In the genomic region with DNA sequence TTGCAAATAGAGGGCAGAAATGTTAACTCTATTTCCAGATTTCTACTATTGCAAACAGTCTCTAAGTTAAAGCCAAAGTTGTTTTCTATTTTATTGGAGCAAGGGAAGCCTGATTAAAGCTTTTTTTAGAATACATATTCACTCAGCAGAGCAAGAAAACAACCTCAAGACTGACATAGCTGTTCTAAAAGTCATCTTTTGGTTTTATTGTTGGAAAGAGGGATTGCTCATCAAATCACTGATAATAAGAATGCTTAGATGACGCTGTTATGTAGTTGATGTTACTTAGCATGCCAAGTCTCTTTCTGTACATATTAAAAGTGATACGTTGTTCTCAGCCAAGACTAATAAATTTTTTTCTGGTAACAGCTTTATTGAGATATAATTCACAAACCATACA, we compare ENCODE assay signal across 19 cellular contexts.
"Had no signal": no experiment of that assay in that cellular context is flagged by ENCODE, and none has a peak within 500 bp of the region (broad histone marks: within the 10 kb centered on the region; RNA-seq: fewer than 3 reads in every experiment).

No MANE protein-coding gene starts in this region.

- H3K4me1 Mint-ChIP-seq: immature natural killer cell; naive thymus-derived CD4-positive, alpha-beta T cell had no signal

- H3K9me3 Mint-ChIP-seq: immature natural killer cell; naive thymus-derived CD4-positive, alpha-beta T cell had no signal

- H3K36me3 Mint-ChIP-seq: immature natural killer cell; naive thymus-derived CD4-positive, alpha-beta T cell had no signal

- H3K4me3 ChIP-seq: colonic mucosa, lung, prostate gland, right lobe of liver, testis, upper lobe of right lung had no signal

- H3K4me3 Mint-ChIP-seq: immature natural killer cell; naive thymus-derived CD4-positive, alpha-beta T cell had no signal

- DNase-seq: activated CD4-positive, alpha-beta T cell treated with anti-CD3 and anti-CD28 coated beads, Interleukin-2, amount 50 U/mL, for 48 hours; activated CD4-positive, CD25-positive, alpha-beta regulatory T cell treated with anti-CD3 and anti-CD28 coated beads, Interleukin-2, amount 50 U/mL, for 72 hours; activated naive CD4-positive, alpha-beta T cell; caudate nucleus; colonic mucosa; effector CD4-positive, alpha-beta T cell; glutamatergic neuron; immature natural killer cell; left cardiac atrium; naive thymus-derived CD4-positive, alpha-beta T cell; nucleus accumbens; right lobe of liver; stimulated activated CD4-positive, alpha-beta T cell treated with anti-CD3 and anti-CD28 coated beads, Interleukin-2, amount 100 ng/mL, for 48 hours; stimulated activated naive CD8-positive, alpha-beta T cell treated with anti-CD3 and anti-CD28 coated beads, Interleukin-15, Interleukin-2, amounts not matched to agents 100 U/mL and 50 U/mL, for 24 hours; T-helper 9 cell; testis; upper lobe of right lung had no signal

- H3K27ac Mint-ChIP-seq: immature natural killer cell; naive thymus-derived CD4-positive, alpha-beta T cell had no signal
